In the genomic region with DNA sequence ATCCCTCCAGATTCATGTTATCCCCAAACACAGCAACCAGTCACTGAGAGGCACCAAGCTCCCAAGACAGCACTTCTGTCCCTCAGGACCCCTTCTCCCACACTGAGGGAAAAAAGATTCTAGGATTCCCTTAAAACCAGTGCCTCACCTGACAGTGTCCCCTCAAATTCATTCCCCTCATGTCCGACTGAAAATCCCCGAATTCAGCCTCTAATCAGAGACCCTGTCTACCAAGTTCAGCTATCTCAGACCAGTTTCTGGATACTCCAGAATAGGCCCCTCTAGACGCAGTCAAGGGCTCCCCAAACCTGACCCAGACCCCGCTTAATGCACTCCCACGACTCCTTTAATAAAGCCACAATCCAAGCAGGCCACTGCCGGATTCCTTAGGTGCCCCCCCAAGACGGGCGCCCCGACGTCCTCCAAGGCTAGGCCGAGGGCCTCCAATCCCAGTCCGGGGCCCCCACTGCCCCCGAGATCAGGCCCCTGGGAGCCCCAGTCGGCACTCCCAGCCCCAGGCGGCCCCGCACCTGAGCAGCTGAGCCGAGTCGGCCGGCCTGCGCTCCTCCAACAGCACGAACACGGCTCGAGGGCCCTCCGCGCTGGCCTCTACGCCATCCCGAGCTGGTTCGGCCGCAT, we compare ENCODE assay signal across 6 cellular contexts. TPM values are rescaled to one million over a fixed set of nuclear protein-coding genes. Genes with fewer than 3 reads are reported as not detected.
DNase-seq lines count a peak whose midpoint lies in the region; ATAC-seq lines count a peak whose summit lies in the region.

No MANE protein-coding gene starts in this region.

- peak overlapping the region; percentile 69 to 77 for H3K4me3 ChIP-seq in muscle layer of colon (ENCODE audit: low read depth in 1 of 2, low read length in 2 of 2)

- H3K27ac ChIP-seq in adipose tissue (ENCODE audit: low read depth, low read length) (peak overlapping the region; percentile 92), muscle layer of colon (ENCODE audit: low read depth, low read length) (peak overlapping the region; percentile 88)

- peaks cover 16% of the 10 kb centered on the region for H3K4me1 ChIP-seq in muscle layer of colon (ENCODE audit: insufficient read depth, low read length)

- H3K9ac ChIP-seq in muscle layer of colon (ENCODE audit: low read length): peak overlapping the region; percentile 81

- DNase-seq in UCSD-AML1 (lab: John Stamatoyannopoulos, UW; ENCODE audit: unreplicated experiment): no peak
- no peak for DNase-seq in NCI-H82 treated with DMSO at 0.1 percent for 48 hours (lab: John Stamatoyannopoulos, UW; ENCODE audit: unreplicated experiment)
- no peak for DNase-seq in activated CD4-positive, alpha-beta T cell treated with anti-CD3 and anti-CD28 coated beads for 4 hours

- H3K36me3 ChIP-seq in muscle layer of colon (ENCODE audit: insufficient read depth, low read length): peaks cover 12% of the 10 kb centered on the region

- peak; percentile 3 for ATAC-seq in HG02938 (IDR thresholded peaks at IDR 0.05; ENCODE audit: unreplicated experiment)

- no peaks in the 10 kb centered on the region for H3K9me3 ChIP-seq in muscle layer of colon (ENCODE audit: low read length)

- H3K27me3 ChIP-seq in muscle layer of colon (ENCODE audit: control insufficient read depth in 1 of 2, insufficient read depth in 2 of 2, low read length in 2 of 2): peaks cover 0 to 4% of the 10 kb centered on the region in 2 donors

- WGBS in adipose tissue, 3 donors: 0 to 44% (median 1%) methylated on average over 19 to 29 of the region's 29 CpGs

RNA-seq across cellular contexts. Expression of gene TFE3, which starts 0.5 kb away (rescaled TPM):
- polyA plus RNA-seq in adipose tissue: 10 to 100 TPM; 14.9 to 83.9 (median 71.1) TPM

RNA-seq across cellular contexts. Expression of gene CCDC120, which starts 16.1 kb away (rescaled TPM):
- polyA plus RNA-seq in adipose tissue: 1 to 10 TPM; 1.4 to 3.8 (median 2.4) TPM

RNA-seq across cellular contexts. Expression of gene PRAF2, which starts 31.1 kb away (rescaled TPM):
- polyA plus RNA-seq in adipose tissue: 10 to 100 TPM in 2 of 3 donors, 1 to 10 TPM in 1; 5.9 to 25.4 (median 15.8) TPM

RNA-seq across cellular contexts. Expression of gene WDR45, which starts 37.0 kb away (rescaled TPM):
- polyA plus RNA-seq in adipose tissue: 10 to 100 TPM; 49.9 to 92.9 (median 88.5) TPM

RNA-seq across cellular contexts. Expression of gene GRIPAP1, which starts 40.6 kb away (rescaled TPM):
- 10 to 100 TPM; 13.8 to 25.9 (median 22.2) TPM for polyA plus RNA-seq in adipose tissue
